In genomic region chr17:15642505-15643251, GRCh38 we compare ENCODE assay signal across 9 cellular contexts. TPM values are rescaled to one million over a fixed set of nuclear protein-coding genes. Genes with fewer than 3 reads are reported as not detected.
DNase-seq lines count a peak whose midpoint lies in the region; ATAC-seq, FAIRE-seq and TF ChIP-seq lines count a peak whose summit lies in the region.
"Not testable (repeated sequence)": the region's sequence is repeated elsewhere in the genome, so short reads cannot be mapped to it uniquely, and the experiment has no call there.
"Had no signal": no experiment of that assay in that cellular context is flagged by ENCODE, and none has a peak within 500 bp of the region (broad histone marks: within the 10 kb centered on the region; RNA-seq: fewer than 3 reads in every experiment).

No MANE protein-coding gene starts in this region.

- intact Hi-C loops in A673 (cut with micrococcal nuclease; ENCODE audit: unreplicated experiment); mammary epithelial cell (cut with micrococcal nuclease); Right ventricle myocardium superior (cut with DNase I); left lung (cut with DNase I); pancreas (cut with DNase I); upper lobe of right lung (cut with DNase I): not testable (repeated sequence)

- not testable (repeated sequence) for H3K4me1 ChIP-seq in A673 (ENCODE audit: insufficient read depth, low read length, poor library complexity, severe bottlenecking); SJCRH30; pancreas; upper lobe of right lung
- H3K4me1 ChIP-seq in mammary epithelial cell (ENCODE audit: insufficient read depth, low read length) (peaks cover 17% of the 10 kb centered on the region), left lung (peaks cover 3 to 15% of the 10 kb centered on the region in 2 donors)

- H3K36me3 ChIP-seq in A673 (ENCODE audit: insufficient read depth, low read length, poor library complexity, severe bottlenecking); mammary epithelial cell (ENCODE audit: insufficient read depth, low read length); left lung; pancreas; upper lobe of right lung: not testable (repeated sequence)
- peaks cover 17% of the 10 kb centered on the region for H3K36me3 ChIP-seq in SJCRH30

- CTCF ChIA-PET in A673 (lab: Charles Lee); mammary epithelial cell (lab: Charles Lee; ENCODE audit: low non-redundant PET): not testable (repeated sequence)

- ATAC-seq in Right ventricle myocardium superior (ENCODE audit: poor library complexity) = peak; percentile 72
- peak; percentile 65 for ATAC-seq in left lung
- peak; percentile 64 to 86 (median 76) for ATAC-seq in pancreas
- peak; percentile 68 for ATAC-seq in upper lobe of right lung

- BruUV-seq in A673 (replicated peaks; lab: Mats Ljungman, UMichigan) (TSS peak; percentile 88), mammary epithelial cell (replicated peaks; lab: Mats Ljungman, UMichigan) (TSS peak; percentile 34)

- H3K9me3 ChIP-seq in A673 (ENCODE audit: low read depth, low read length, poor library complexity, severe bottlenecking); SJCRH30 (replicated peaks); mammary epithelial cell (replicated peaks; ENCODE audit: insufficient read depth, low read length); left lung; pancreas; upper lobe of right lung: not testable (repeated sequence)

- in situ Hi-C loops in mammary epithelial cell (cut with MboI; ENCODE audit: low sequenced_read_pairs in 2 of 2) = not testable (repeated sequence)

- H3K9ac ChIP-seq in mammary epithelial cell (ENCODE audit: insufficient read depth, low read length) = not testable (repeated sequence)

- WGBS in mammary epithelial cell (ENCODE audit: low coverage, missing lambda C conversion rate) = 50% methylated on average over 2 of the region's 12 CpGs
- 80 to 100% methylated on average over 1 to 2 of the region's 12 CpGs for WGBS in pancreas, 2 donors

- H3K27ac ChIP-seq in A673 (ENCODE audit: low read depth, low read length, poor library complexity, severe bottlenecking); mammary epithelial cell (ENCODE audit: insufficient read depth, low read depth, low read length); left lung; pancreas; upper lobe of right lung: not testable (repeated sequence)
- H3K27ac ChIP-seq in SJCRH30 = peak overlapping the region; percentile 62

- H3K27me3 ChIP-seq in A673 (replicated peaks; ENCODE audit: insufficient read depth, low read depth, low read length, poor library complexity); SJCRH30; mammary epithelial cell (ENCODE audit: insufficient read depth, low read length); left lung; pancreas; upper lobe of right lung: not testable (repeated sequence)

- not testable (repeated sequence) for H2AFZ ChIP-seq in mammary epithelial cell (ENCODE audit: low read depth, low read length)

- H3K4me2 ChIP-seq in mammary epithelial cell (ENCODE audit: insufficient read depth, low read depth, low read length) = not testable (repeated sequence)

- not testable (repeated sequence) for H4K20me1 ChIP-seq in mammary epithelial cell (ENCODE audit: insufficient read depth, low read length)

- DNase-seq in A673 (ENCODE audit: low spot score); HTR-8/SVneo (ENCODE audit: insufficient read length, low spot score); SJCRH30; mammary epithelial cell; Right ventricle myocardium superior; left lung; pancreas; upper lobe of right lung: not testable (repeated sequence)

- POLR2A ChIA-PET in A673 (lab: Charles Lee; ENCODE audit: low non-redundant PET) = not testable (repeated sequence)

- not testable (repeated sequence) for TF ChIP-seq CTCF in A673 (conservative IDR thresholded peaks at IDR 0.05; ENCODE audit: low read depth, low read length); mammary epithelial cell (conservative IDR thresholded peaks at IDR 0.05 in 1 of 2, IDR thresholded peaks at IDR 0.05 in 1 of 2; ENCODE audit: extremely low read depth in 1 of 2, insufficient read depth in 1 of 2, low read depth in 1 of 2, low read length in 2 of 2); left lung (IDR thresholded peaks at IDR 0.05); pancreas (IDR thresholded peaks at IDR 0.05); upper lobe of right lung (IDR thresholded peaks at IDR 0.05)

- dilution Hi-C loops in mammary epithelial cell (cut with HindIII; ENCODE audit: low sequenced_read_pairs) = not testable (repeated sequence)

- peaks cover 15% of the 10 kb centered on the region for H3K79me2 ChIP-seq in mammary epithelial cell (ENCODE audit: insufficient read depth, low read length)

- FAIRE-seq in HTR-8/SVneo (lab: Jason Lieb, UNC) = peak; percentile 100
- FAIRE-seq in pancreas (lab: Jason Lieb, UNC) = not testable (repeated sequence)

- H3K4me3 ChIP-seq in A673 (ENCODE audit: low read depth, low read length, poor library complexity, severe bottlenecking); SJCRH30; mammary epithelial cell (replicated peaks in 1 of 3; ENCODE audit: insufficient read depth in 1 of 3, low read depth in 2 of 3, low read length in 3 of 3); left lung; pancreas; upper lobe of right lung: not testable (repeated sequence)

RNA-seq across cellular contexts. Expression of gene FBXW10B, which starts 23.2 kb away (rescaled TPM):
- total RNA-seq in A673 (2021) = 1.0 and 1.5 TPM in 2 replicates
- 0.10 and 0.12 TPM in 2 replicates for total RNA-seq in SJCRH30 (2014; rRNA removed; shearing (Covaris generic))
- 1 to 10 TPM; 1.0 to 1.5 TPM for total RNA-seq in mammary epithelial cell
- polyA plus RNA-seq in mammary epithelial cell = 0.93 TPM
- polyA minus RNA-seq in mammary epithelial cell = not detected
- 0.48 TPM for total RNA-seq in Right ventricle myocardium superior
- total RNA-seq in left lung = 1 to 10 TPM; 1.4 to 1.5 TPM
- total RNA-seq in pancreas = under 1 TPM in 5 of 6 donors, not detected in 1; 0.14 to 0.61 (median 0.28) TPM
- polyA plus RNA-seq in pancreas = 1 to 10 TPM in 1 of 2 donors, under 1 TPM in 1; 0.53 to 1.4 TPM
- 1.4 TPM for total RNA-seq in upper lobe of right lung
- polyA plus RNA-seq: CD14-positive monocyte had no signal

RNA-seq across cellular contexts. Expression of gene TRIM16, which starts 41.4 kb away (rescaled TPM):
- total RNA-seq in A673 (2021) (61.6 and 62.5 TPM in 2 replicates), mammary epithelial cell (10 to 100 TPM; 38.5 to 52.0 TPM), Right ventricle myocardium superior (35.1 TPM), left lung (10 to 100 TPM; 33.5 to 36.6 TPM), pancreas (10 to 100 TPM in 1 of 6 donors, 1 to 10 TPM in 5; 4.3 to 10.2 (median 6.2) TPM), upper lobe of right lung (20.1 TPM)
- 36.5 and 40.8 TPM in 2 replicates for total RNA-seq in SJCRH30 (2014; rRNA removed; shearing (Covaris generic))
- polyA plus RNA-seq in mammary epithelial cell (31.4 TPM), pancreas (1 to 10 TPM; 3.1 TPM)
- polyA minus RNA-seq in mammary epithelial cell = 40.8 TPM

RNA-seq across cellular contexts. Expression of gene ZNF286A, which starts 56.9 kb away (rescaled TPM):
- total RNA-seq in A673 (2021) = 79.4 and 82.0 TPM in 2 replicates
- total RNA-seq in SJCRH30 (2014; rRNA removed; shearing (Covaris generic)) = 164 and 212 TPM in 2 replicates
- 10 to 100 TPM; 29.8 to 37.0 TPM for total RNA-seq in mammary epithelial cell
- 33.8 TPM for polyA plus RNA-seq in mammary epithelial cell
- polyA minus RNA-seq in mammary epithelial cell = 31.4 TPM
- total RNA-seq in Right ventricle myocardium superior = 11.0 TPM
- total RNA-seq in left lung = 10 to 100 TPM; 16.3 to 17.3 TPM
- total RNA-seq in pancreas = 10 to 100 TPM in 1 of 6 donors, 1 to 10 TPM in 5; 3.0 to 11.1 (median 5.6) TPM
- 1 to 10 TPM; 3.5 to 5.3 TPM for polyA plus RNA-seq in pancreas
- total RNA-seq in upper lobe of right lung = 11.6 TPM
